In the genomic region with DNA sequence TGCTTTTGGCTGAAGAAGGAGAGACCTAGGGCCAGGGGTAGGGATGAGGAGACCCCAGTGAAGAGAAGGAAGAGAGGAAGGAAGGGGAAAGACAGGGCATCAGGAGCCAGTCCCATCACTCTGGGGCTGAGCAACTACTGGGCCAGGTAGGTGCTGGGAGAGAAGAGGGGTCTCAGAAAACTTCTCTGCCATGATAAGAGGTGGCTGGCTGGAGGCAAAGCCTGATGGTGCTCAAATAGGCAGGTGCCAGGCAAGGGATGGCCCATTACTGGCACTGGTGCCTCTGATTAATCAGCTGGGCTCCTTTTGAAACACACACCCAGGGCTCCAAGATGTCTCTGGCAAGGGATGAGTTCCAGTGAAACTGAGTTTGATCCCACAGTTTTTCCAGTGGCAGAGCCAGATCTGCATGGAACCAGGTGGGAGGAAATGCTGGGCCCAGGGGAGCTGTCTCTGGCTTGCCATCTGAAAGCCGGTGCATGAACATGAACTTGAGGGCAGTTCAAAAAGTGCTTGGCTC, we compare ENCODE assay signal across 9 cellular contexts. TPM values are rescaled to one million over a fixed set of nuclear protein-coding genes. Genes with fewer than 3 reads are reported as not detected.
A peak's percentile ranks its signal among the peaks of the same experiment; 100 is the strongest.
DNase-seq lines count a peak whose midpoint lies in the region; ATAC-seq lines count a peak whose summit lies in the region.
"Had no signal": no experiment of that assay in that cellular context is flagged by ENCODE, and none has a peak within 500 bp of the region (broad histone marks: within the 10 kb centered on the region; RNA-seq: fewer than 3 reads in every experiment).

No MANE protein-coding gene starts in this region.

- peaks cover 34% of the 10 kb centered on the region for H3K36me3 Mint-ChIP-seq in activated CD4-positive, alpha-beta T cell treated with anti-CD3 and anti-CD28 coated beads, Interleukin-2, amount 10 ng/mL, durations not matched to agents 7 days and 5 days (ENCODE audit: low read depth)

- peak overlapping the region; percentile 81 for H3K4me3 Mint-ChIP-seq in activated CD4-positive, alpha-beta T cell treated with anti-CD3 and anti-CD28 coated beads, Interleukin-2, amount 10 ng/mL, durations not matched to agents 7 days and 5 days

- no peaks in the 10 kb centered on the region for H3K27me3 ChIP-seq in layer of hippocampus (ENCODE audit: control insufficient read depth, insufficient read depth, low read length)

- DNase-seq in activated CD4-positive, alpha-beta T cell treated with anti-CD3 and anti-CD28 coated beads, Interleukin-2, amount 10 ng/mL, durations not matched to agents 7 days and 5 days: no peak
- DNase-seq in activated CD4-positive, alpha-beta T cell treated with anti-CD3 and anti-CD28 coated beads for 1 hour: no peak
- DNase-seq in inferior parietal cortex (ENCODE audit: extremely low spot score): no peak
- DNase-seq in DMS79 treated with DMSO at 0.1 percent for 48 hours (lab: John Stamatoyannopoulos, UW): no peak
- DNase-seq: stimulated activated CD4-positive, alpha-beta T cell treated with anti-CD3 and anti-CD28 coated beads, Interleukin-15, amount 100 ng/mL, for 24 hours had no signal

- H3K27ac Mint-ChIP-seq in activated CD4-positive, alpha-beta T cell treated with anti-CD3 and anti-CD28 coated beads, Interleukin-2, amount 10 ng/mL, durations not matched to agents 7 days and 5 days: peak overlapping the region; percentile 47

- peaks cover 4% of the 10 kb centered on the region for H3K27me3 Mint-ChIP-seq in activated CD4-positive, alpha-beta T cell treated with anti-CD3 and anti-CD28 coated beads, Interleukin-2, amount 10 ng/mL, durations not matched to agents 7 days and 5 days

- no peak for ATAC-seq in HG02642 (IDR thresholded peaks at IDR 0.05; ENCODE audit: poor library complexity, unreplicated experiment)

- H3K4me1 Mint-ChIP-seq in activated CD4-positive, alpha-beta T cell treated with anti-CD3 and anti-CD28 coated beads, Interleukin-2, amount 10 ng/mL, durations not matched to agents 7 days and 5 days: peaks cover 49% of the 10 kb centered on the region

- POLR2A ChIA-PET in activated CD4-positive, alpha-beta T cell treated with anti-CD3 and anti-CD28 coated beads, Interleukin-2, amount 10 ng/mL, durations not matched to agents 7 days and 5 days (lab: Charles Lee): no interaction called here

- CTCF ChIA-PET in activated CD4-positive, alpha-beta T cell treated with anti-CD3 and anti-CD28 coated beads, Interleukin-2, amount 10 ng/mL, durations not matched to agents 7 days and 5 days (lab: Charles Lee): interaction anchor here (1.0 to 8.8 kb wide), 5 partner anchors 10 to 137 kb away, joined by 3 to 38 read pairs (median 5); no protein-coding TSS in a partner anchor

- peak overlapping the region; percentile 76 for H3K27ac ChIP-seq in angular gyrus (ENCODE audit: low read depth, low read length)
- H3K27ac ChIP-seq in layer of hippocampus (ENCODE audit: low read depth, low read length): peak overlapping the region; percentile 77
- H3K27ac ChIP-seq in temporal lobe (ENCODE audit: low read depth, low read length): peak overlapping the region; percentile 86

- H3K9me3 Mint-ChIP-seq in activated CD4-positive, alpha-beta T cell treated with anti-CD3 and anti-CD28 coated beads, Interleukin-2, amount 10 ng/mL, durations not matched to agents 7 days and 5 days: no peaks in the 10 kb centered on the region

RNA-seq across cellular contexts. Expression of a gene that starts 2.8 kb away (rescaled TPM):
- total RNA-seq in activated CD4-positive, alpha-beta T cell treated with anti-CD3 and anti-CD28 coated beads, Interleukin-2, amount 10 ng/mL, durations not matched to agents 7 days and 5 days: 10 to 100 TPM; 39.5 to 42.4 TPM
- 1.7 TPM for total RNA-seq in temporal lobe

Comparison
In these comparisons a context has a peak if more than half of its experiments do, and no peak if none do; other contexts are left out.
1. RNA of a gene that starts 2.8 kb away (total RNA-seq): 39.5 to 42.4 TPM in activated CD4-positive, alpha-beta T cell treated with anti-CD3 and anti-CD28 coated beads, Interleukin-2, amount 10 ng/mL, durations not matched to agents 7 days and 5 days; 1.7 TPM in temporal lobe (single experiment); every median in the first group is over 10 times any median in the second.
2. Peak in every context shown above with its lines, with median percentiles within 50 percentile points of each other: H3K27ac ChIP-seq.